ENCODE assay signal across 1 cellular context in the genomic region with DNA sequence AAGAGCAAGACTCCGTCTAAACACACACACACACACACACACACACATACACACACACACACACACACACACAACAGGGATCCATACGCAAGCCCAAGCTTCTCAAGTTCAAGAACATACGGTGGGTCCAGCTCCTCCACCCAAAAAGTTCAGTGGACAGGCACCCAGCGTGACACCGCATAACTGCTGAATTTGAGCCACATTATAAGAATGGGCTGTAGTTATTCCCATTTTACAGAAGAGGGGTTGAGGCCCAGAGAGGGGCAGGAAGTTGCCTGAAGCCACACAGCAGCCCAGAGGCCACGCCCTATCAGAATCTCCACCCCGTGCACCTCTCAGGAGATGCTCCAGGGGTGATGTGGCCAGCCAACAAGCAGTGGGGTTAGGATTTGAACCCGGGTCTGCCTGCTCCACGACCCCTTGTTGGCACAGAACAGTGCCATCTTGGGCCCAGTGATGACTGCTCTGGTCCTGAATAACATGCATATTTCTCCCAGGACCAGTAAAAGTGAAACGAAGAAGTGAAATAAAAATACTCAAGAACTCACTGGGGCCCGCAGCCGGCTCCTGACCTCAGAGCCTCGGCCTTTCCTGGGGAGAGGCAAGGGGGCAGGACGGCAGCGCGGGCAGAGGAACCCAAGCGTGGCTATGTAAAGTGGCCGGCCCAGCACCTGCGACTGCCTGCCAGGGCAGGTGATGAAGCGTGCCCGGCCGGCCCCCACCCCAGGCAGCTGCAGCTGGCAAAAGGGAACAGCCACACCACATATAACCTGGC.
TF ChIP-seq lines count a peak whose summit lies in the region.

No MANE protein-coding gene starts in this region.

TF ChIP-seq in endothelial cell of umbilical vein, 7 proteins besides CTCF, POLR2A, EP300 and RAD21 (continued from another document):
- TF ChIP-seq MYC (IDR thresholded peaks at IDR 0.05; ENCODE audit: low read depth, low read length) (no peak), EZH2 (IDR thresholded peaks at IDR 0.05; ENCODE audit: borderline replicate concordance, low read depth, low read length, severe bottlenecking) (no peak), JUN (IDR thresholded peaks at IDR 0.05; ENCODE audit: borderline replicate concordance, insufficient read depth, insufficient read length, low read depth) (no peak)
